Comparison of ENCODE assay signal across 14 cellular contexts in genomic region chr12:54175130-54175963, GRCh38. TPM values are rescaled to one million over a fixed set of nuclear protein-coding genes. Genes with fewer than 3 reads are reported as not detected.
DNase-seq lines count a peak whose midpoint lies in the region; ATAC-seq, FAIRE-seq and TF ChIP-seq lines count a peak whose summit lies in the region.
"Had no signal": no experiment of that assay in that cellular context is flagged by ENCODE, and none has a peak within 500 bp of the region (broad histone marks: within the 10 kb centered on the region; RNA-seq: fewer than 3 reads in every experiment).

No MANE protein-coding gene starts in this region.

- intact Hi-C loops in mucosa of descending colon (cut with DNase I, micrococcal nuclease) = no loop called here

- H3K36me3 ChIP-seq in mucosa of descending colon (ENCODE audit: low read depth) = no peaks in the 10 kb centered on the region

- H3K4me3 ChIP-seq in mucosa of descending colon = no peak overlapping the region
- H3K4me3 ChIP-seq in foreskin fibroblast (ENCODE audit: low read depth in 1 of 2, low read length in 2 of 2) = no peak overlapping the region
- H3K4me3 ChIP-seq: GM23248 had no signal

- peak; percentile 72 for DNase-seq in GM13977 (ENCODE audit: low spot score)
- DNase-seq in NCI-H82 (lab: John Stamatoyannopoulos, UW) = peak; percentile 91
- DNase-seq in mucosa of descending colon = peak in 1 of 3 donors; percentile 30
- DNase-seq in H54 (ENCODE audit: insufficient read length, low spot score) = no peak
- no peak for DNase-seq in foreskin fibroblast
- no peak for DNase-seq in NCI-H345 treated with DMSO at 0.1 percent for 48 hours (lab: John Stamatoyannopoulos, UW; ENCODE audit: unreplicated experiment)
- DNase-seq: activated CD4-positive, CD25-positive, alpha-beta regulatory T cell treated with anti-CD3 and anti-CD28 coated beads, Interleukin-2, amount 50 U/mL, for 72 hours; activated gamma-delta T cell; CD8-positive, alpha-beta memory T cell; GM23248; left cardiac atrium; stimulated activated CD4-positive, alpha-beta T cell treated with anti-CD3 and anti-CD28 coated beads, Interleukin-4, amount 100 ng/mL, for 1 hour had no signal

- no peaks in the 10 kb centered on the region for H3K9me3 ChIP-seq in mucosa of descending colon

- H3K4me1 ChIP-seq in mucosa of descending colon (ENCODE audit: low read depth) = peaks cover 6% of the 10 kb centered on the region

- no peak for TF ChIP-seq CTCF in GM13977 (IDR thresholded peaks at IDR 0.05; ENCODE audit: extremely low read depth, insufficient read depth, missing control alignments)
- no peak for TF ChIP-seq CTCF in mucosa of descending colon (IDR thresholded peaks at IDR 0.05)
- TF ChIP-seq CTCF in foreskin fibroblast (IDR thresholded peaks at IDR 0.05; ENCODE audit: low read depth, low read length) = no peak

- in situ Hi-C loops in GM13977 (cut with MboI; ENCODE audit: low pct_unique_long_range_greater_than_20kb, low sequenced_read_pairs, unreplicated experiment) = no loop called here

- FAIRE-seq in H54 (lab: Jason Lieb, UNC) = no peak

- ATAC-seq in HG02759 (IDR thresholded peaks at IDR 0.05; ENCODE audit: unreplicated experiment) (peak; percentile 48), mucosa of descending colon (peak; percentile 76), GM21447 (IDR thresholded peaks at IDR 0.05; ENCODE audit: unreplicated experiment) (no peak)
- ATAC-seq: left cardiac atrium had no signal

- TF ChIP-seq POLR2A in H54 (IDR thresholded peaks at IDR 0.05; ENCODE audit: low read depth, low read length) = no peak

RNA-seq across cellular contexts. Expression of gene SMUG1, which starts 13.4 kb away (rescaled TPM):
- 10 to 100 TPM; 26.2 to 39.4 (median 28.9) TPM for total RNA-seq in mucosa of descending colon

Comparison
In these comparisons a context has a peak if more than half of its experiments do, and no peak if none do; other contexts are left out.
1. DNase-seq: peak in GM13977 (single experiment) and NCI-H82 (single experiment); none in H54 (single experiment), foreskin fibroblast (0 of 2) and NCI-H345 treated with DMSO at 0.1 percent for 48 hours (single experiment).